In genomic region chr6:41039060-41039998, GRCh38 we compare ENCODE assay signal across 8 cellular contexts. TPM values are rescaled to one million over a fixed set of nuclear protein-coding genes. Genes with fewer than 3 reads are reported as not detected.
DNase-seq lines count a peak whose midpoint lies in the region; ATAC-seq and TF ChIP-seq lines count a peak whose summit lies in the region.

Gene UNC5CL, minus strand, starts transcription at chr6:41039221. Its CDS starts 4,147 bp downstream, at chr6:41035074.

- H3K4me3 ChIP-seq in BE2C (ENCODE audit: low read depth, low read length) (no peak within 1 kb of the TSS), GM23248 (no peak within 1 kb of the TSS), OCI-LY7 (ENCODE audit: low read depth, low read length, poor library complexity, severe bottlenecking) (no peak within 1 kb of the TSS), smooth muscle cell (peak within 1 kb of the TSS; percentile 14)

- BruUV-seq in OCI-LY7 (replicated peaks; lab: Mats Ljungman, UMichigan): no TSS peak

- H3K9me2 ChIP-seq in GM23248 (ENCODE audit: insufficient read depth) (no peaks in the 10 kb centered on the region), OCI-LY7 (ENCODE audit: insufficient read depth, low read length) (no peaks in the 10 kb centered on the region)

- H2AFZ ChIP-seq in GM23248 (no peak within 1 kb of the TSS), OCI-LY7 (ENCODE audit: low read length) (no peak within 1 kb of the TSS), smooth muscle cell (ENCODE audit: low read depth) (no peak within 1 kb of the TSS)

- H3F3A ChIP-seq in GM23248 (ENCODE audit: insufficient read depth): no peaks in the 10 kb centered on the region
- H3F3A ChIP-seq in smooth muscle cell (ENCODE audit: low read depth): no peaks in the 10 kb centered on the region

- H4K20me1 ChIP-seq in GM23248 (ENCODE audit: insufficient read depth) (no peaks in the 10 kb centered on the region), OCI-LY7 (ENCODE audit: insufficient read depth, low read length) (no peaks in the 10 kb centered on the region), smooth muscle cell (ENCODE audit: low read depth) (no peaks in the 10 kb centered on the region)

- H3K9ac ChIP-seq in GM23248 (no peak within 1 kb of the TSS), smooth muscle cell (ENCODE audit: low read depth) (no peak within 1 kb of the TSS)

- H3K9me3 ChIP-seq in BE2C: no peaks in the 10 kb centered on the region
- no peaks in the 10 kb centered on the region for H3K9me3 ChIP-seq in GM23248 (ENCODE audit: low read depth)
- H3K9me3 ChIP-seq in OCI-LY7 (ENCODE audit: low read length): no peaks in the 10 kb centered on the region
- no peaks in the 10 kb centered on the region for H3K9me3 ChIP-seq in smooth muscle cell (replicated peaks; ENCODE audit: low read depth)

- CTCF ChIA-PET in OCI-LY7 (lab: Charles Lee; ENCODE audit: unreplicated experiment): interaction anchor here (0.6 kb wide), 1 partner anchor 279 kb away, joined by 3 read pairs; no protein-coding TSS in a partner anchor

- ATAC-seq in HG03565 (IDR thresholded peaks at IDR 0.05; ENCODE audit: unreplicated experiment) (no peak), HG02571 (IDR thresholded peaks at IDR 0.05; ENCODE audit: unreplicated experiment) (no peak)

- 70 to 71% methylated on average over 10 of the region's 10 CpGs for WGBS in GM23248 (ENCODE audit: low coverage in 1 of 2, low lambda C conversion rate in 2 of 2, missing lambda C conversion rate in 2 of 2), 2 experiments
- 73% methylated on average over 10 of the region's 10 CpGs for WGBS in smooth muscle cell (ENCODE audit: low lambda C conversion rate)

- H3K36me3 ChIP-seq in BE2C: no peaks in the 10 kb centered on the region
- H3K36me3 ChIP-seq in GM23248 (ENCODE audit: low read depth): no peaks in the 10 kb centered on the region
- H3K36me3 ChIP-seq in OCI-LY7 (ENCODE audit: insufficient read depth, low read length): no peaks in the 10 kb centered on the region
- H3K36me3 ChIP-seq in smooth muscle cell (ENCODE audit: low read depth): no peaks in the 10 kb centered on the region

- intact Hi-C loops in OCI-LY7 (cut with micrococcal nuclease; ENCODE audit: unreplicated experiment): no loop called here
- intact Hi-C loops in head of caudate nucleus (cut with DNase I): no loop called here

- in situ Hi-C loops in GM23248 (cut with MboI): no loop called here

- POLR2A ChIA-PET in OCI-LY7 (lab: Charles Lee): no interaction called here

- TF ChIP-seq CTCF in BE2C (IDR thresholded peaks at IDR 0.05; ENCODE audit: low read depth, low read length): peak; percentile 87
- TF ChIP-seq CTCF in OCI-LY7 (conservative IDR thresholded peaks at IDR 0.05; ENCODE audit: low read length): peak; percentile 94
- TF ChIP-seq CTCF in smooth muscle cell (IDR thresholded peaks at IDR 0.05; ENCODE audit: borderline replicate concordance, insufficient read depth, poor library complexity, severe bottlenecking): peak; percentile 68

- no peaks in the 10 kb centered on the region for H3K27me3 ChIP-seq in BE2C
- peaks cover 4% of the 10 kb centered on the region for H3K27me3 ChIP-seq in GM23248 (replicated peaks; ENCODE audit: insufficient read depth)
- H3K27me3 ChIP-seq in smooth muscle cell (ENCODE audit: low read depth): no peaks in the 10 kb centered on the region

- H3K79me2 ChIP-seq in GM23248 (ENCODE audit: insufficient read depth) (no peaks in the 10 kb centered on the region), OCI-LY7 (ENCODE audit: insufficient read depth, low read depth, low read length) (no peaks in the 10 kb centered on the region), smooth muscle cell (ENCODE audit: low read depth) (no peaks in the 10 kb centered on the region)

- no peak within 1 kb of the TSS for H3K27ac ChIP-seq in GM23248
- H3K27ac ChIP-seq in OCI-LY7 (ENCODE audit: low read depth, low read length, poor library complexity, severe bottlenecking): no peak within 1 kb of the TSS
- no peak within 1 kb of the TSS for H3K27ac ChIP-seq in smooth muscle cell (ENCODE audit: low read depth)

- no peak within 1 kb of the TSS for H3K4me2 ChIP-seq in GM23248 (ENCODE audit: unreplicated experiment)
- H3K4me2 ChIP-seq in OCI-LY7 (ENCODE audit: low read length): no peak within 1 kb of the TSS
- no peak within 1 kb of the TSS for H3K4me2 ChIP-seq in smooth muscle cell

- no peaks in the 10 kb centered on the region for H3K4me1 ChIP-seq in BE2C
- H3K4me1 ChIP-seq in GM23248 (ENCODE audit: insufficient read depth): no peaks in the 10 kb centered on the region
- H3K4me1 ChIP-seq in OCI-LY7 (ENCODE audit: insufficient read depth, low read length, poor library complexity, severe bottlenecking): no peaks in the 10 kb centered on the region
- no peaks in the 10 kb centered on the region for H3K4me1 ChIP-seq in smooth muscle cell (ENCODE audit: low read depth)

- peak; percentile 66 for DNase-seq in BE2C
- peak; percentile 54 for DNase-seq in GM23248
- peak; percentile 67 for DNase-seq in OCI-LY7 (ENCODE audit: low spot score)
- DNase-seq in activated effector memory CD4-positive, alpha-beta T cell treated with Interleukin-2 at 50 U/mL for 16 hours: peak; percentile 25
- DNase-seq in head of caudate nucleus: peak in 33 of 42 donors; percentile 9 to 70 (median 33)
- no peak for DNase-seq in smooth muscle cell (lab: John Stamatoyannopoulos, UW; ENCODE audit: unreplicated experiment)

RNA-seq across cellular contexts. Expression of gene UNC5CL, which starts in this region (rescaled TPM):
- polyA plus RNA-seq in BE2C (2012; ENCODE audit: insufficient read depth, insufficient read length, low read depth): 1.3 TPM
- total RNA-seq in GM23248 (2014; rRNA removed; shearing (Covaris generic)): not detected in 2 replicates
- not detected in 2 replicates for polyA plus RNA-seq in GM23248 (2016; fragmentation: Nextera tagmentation; extraction: Ambion mirVana)
- 0.62 and 0.85 TPM in 2 replicates for total RNA-seq in OCI-LY7 (2014; rRNA removed; shearing (Covaris generic))
- 0.49 and 0.63 TPM in 2 replicates for total RNA-seq in OCI-LY7 (2022)
- 0.63 and 3.4 TPM in 2 replicates for total RNA-seq in smooth muscle cell
- polyA plus RNA-seq in smooth muscle cell: 1.1 and 1.3 TPM in 2 replicates

Comparison
In these comparisons a context has a peak if more than half of its experiments do, and no peak if none do; other contexts are left out.
1. Peak in DNase-seq in GM23248; RNA of the gene not detected or under 1 TPM.
2. Peak in DNase-seq in OCI-LY7; RNA of the gene not detected or under 1 TPM.